ENCODE assay signal across 12 cellular contexts in genomic region chr1:6869002-6869380, GRCh38.
DNase-seq lines count a peak whose midpoint lies in the region; ATAC-seq and TF ChIP-seq lines count a peak whose summit lies in the region.
"Had no signal": no experiment of that assay in that cellular context is flagged by ENCODE, and none has a peak within 500 bp of the region (broad histone marks: within the 10 kb centered on the region; RNA-seq: fewer than 3 reads in every experiment).

No MANE protein-coding gene starts in this region.

- no peak overlapping the region for H3K23ac ChIP-seq in mesenchymal stem cell (ENCODE audit: low read length in 2 of 2)

- peak overlapping the region; percentile 27 for H2BK120ac ChIP-seq in mesenchymal stem cell (ENCODE audit: low read depth, low read length)

- no peaks in the 10 kb centered on the region for H3K27me3 Mint-ChIP-seq in activated naive CD8-positive, alpha-beta T cell
- H3K27me3 Mint-ChIP-seq in activated naive CD8-positive, alpha-beta T cell treated with anti-CD3 and anti-CD28 coated beads, Interleukin-2, amount 50 U/mL, for 24 hours, result no peaks in the 10 kb centered on the region

- H4K91ac ChIP-seq in mesenchymal stem cell (ENCODE audit: low read length), result no peak overlapping the region

- peak overlapping the region; percentile 17 for H3K27ac Mint-ChIP-seq in activated naive CD8-positive, alpha-beta T cell
- no peak overlapping the region for H3K27ac Mint-ChIP-seq in activated naive CD8-positive, alpha-beta T cell treated with anti-CD3 and anti-CD28 coated beads, Interleukin-2, amount 50 U/mL, for 24 hours

- H2AFZ ChIP-seq in mesenchymal stem cell (ENCODE audit: low read depth, low read length), result no peak overlapping the region

- peaks cover 21% of the 10 kb centered on the region for H3K79me1 ChIP-seq in mesenchymal stem cell (replicated peaks; ENCODE audit: low read length, poor library complexity, severe bottlenecking)

- no peak for DNase-seq in activated naive CD8-positive, alpha-beta T cell treated with anti-CD3 and anti-CD28 coated beads, Interleukin-2, amount 50 U/mL, for 24 hours
- DNase-seq in mesenchymal stem cell, result no peak
- no peak for DNase-seq in tibial artery
- no peak for DNase-seq in LoVo (ENCODE audit: low spot score)
- no peak for DNase-seq in RKO (ENCODE audit: low spot score)
- DNase-seq: dermis blood vessel endothelial cell, NCI-H1105 treated with DMSO at 0.1 percent for 48 hours, spleen, upper lobe of left lung had no signal

- H3K36me3 ChIP-seq in mesenchymal stem cell (ENCODE audit: control insufficient read depth in 1 of 2, insufficient read depth in 2 of 2, low read depth in 1 of 2, low read length in 2 of 2) (peaks cover 6 to 8% of the 10 kb centered on the region in 2 experiments), tibial artery (no peaks in the 10 kb centered on the region)

- H2AK5ac ChIP-seq in mesenchymal stem cell (ENCODE audit: low read length, severe bottlenecking), result peak overlapping the region; percentile 76

- no peak for ATAC-seq in activated naive CD8-positive, alpha-beta T cell treated with anti-CD3 and anti-CD28 coated beads, Interleukin-2, amount 50 U/mL, for 24 hours
- ATAC-seq in HG03342 (IDR thresholded peaks at IDR 0.05; ENCODE audit: unreplicated experiment), result no peak

- no peak overlapping the region for H3K4me3 Mint-ChIP-seq in activated naive CD8-positive, alpha-beta T cell
- no peak overlapping the region for H3K4me3 Mint-ChIP-seq in activated naive CD8-positive, alpha-beta T cell treated with anti-CD3 and anti-CD28 coated beads, Interleukin-2, amount 50 U/mL, for 24 hours

- peak overlapping the region in 1 of 2 experiments; percentile 43 for H3K4me3 ChIP-seq in mesenchymal stem cell (ENCODE audit: insufficient read depth in 1 of 2, low read depth in 1 of 2, low read length in 2 of 2)
- no peak overlapping the region for H3K4me3 ChIP-seq in tibial artery
- H3K4me3 ChIP-seq: spleen, upper lobe of left lung had no signal

- H2BK15ac ChIP-seq in mesenchymal stem cell (ENCODE audit: low read depth, poor library complexity, severe bottlenecking), result no peak overlapping the region

- no peak for TF ChIP-seq CTCF in tibial artery (IDR thresholded peaks at IDR 0.05)

- H3K4me2 ChIP-seq in mesenchymal stem cell (ENCODE audit: low read length, poor library complexity, severe bottlenecking), result no peak overlapping the region

- H3K4me1 ChIP-seq in mesenchymal stem cell (ENCODE audit: control insufficient read depth, insufficient read depth, low read depth, low read length) (peaks cover 14% of the 10 kb centered on the region), tibial artery (peaks cover 0 to 97% (median 61%) of the 10 kb centered on the region in 4 donors)

- peaks cover 45% of the 10 kb centered on the region for H3K4me1 Mint-ChIP-seq in activated naive CD8-positive, alpha-beta T cell (ENCODE audit: low read depth)
- H3K4me1 Mint-ChIP-seq in activated naive CD8-positive, alpha-beta T cell treated with anti-CD3 and anti-CD28 coated beads, Interleukin-2, amount 50 U/mL, for 24 hours, result peaks cover 37% of the 10 kb centered on the region

- no peak overlapping the region for H2BK5ac ChIP-seq in mesenchymal stem cell (ENCODE audit: low read depth, low read length, poor library complexity, severe bottlenecking)

- 93% methylated on average over 1 of the region's 2 CpGs for WGBS in mesenchymal stem cell

- peak overlapping the region; percentile 33 for H3K9ac ChIP-seq in mesenchymal stem cell (ENCODE audit: low read length)

- no peaks in the 10 kb centered on the region for H3K9me3 Mint-ChIP-seq in activated naive CD8-positive, alpha-beta T cell (ENCODE audit: low read depth)
- no peaks in the 10 kb centered on the region for H3K9me3 Mint-ChIP-seq in activated naive CD8-positive, alpha-beta T cell treated with anti-CD3 and anti-CD28 coated beads, Interleukin-2, amount 50 U/mL, for 24 hours

- H3K36me3 Mint-ChIP-seq in activated naive CD8-positive, alpha-beta T cell, result peaks cover 13% of the 10 kb centered on the region
- peaks cover 14% of the 10 kb centered on the region for H3K36me3 Mint-ChIP-seq in activated naive CD8-positive, alpha-beta T cell treated with anti-CD3 and anti-CD28 coated beads, Interleukin-2, amount 50 U/mL, for 24 hours (ENCODE audit: low read depth)

- H3K14ac ChIP-seq in mesenchymal stem cell (ENCODE audit: low read length in 2 of 2), result no peak overlapping the region

- no peaks in the 10 kb centered on the region for H3K27me3 ChIP-seq in mesenchymal stem cell (ENCODE audit: control insufficient read depth in 1 of 2, insufficient read depth in 1 of 2, low read length in 2 of 2)
- H3K27me3 ChIP-seq in tibial artery, result no peaks in the 10 kb centered on the region
- H3K27me3 ChIP-seq: spleen, upper lobe of left lung had no signal

- no peak overlapping the region for H3K4ac ChIP-seq in mesenchymal stem cell (ENCODE audit: low read depth in 1 of 2, low read length in 2 of 2)

- peak overlapping the region; percentile 51 for H3K27ac ChIP-seq in cingulate gyrus (ENCODE audit: low read depth, low read length)
- H3K27ac ChIP-seq in mesenchymal stem cell (ENCODE audit: low read length, poor library complexity, severe bottlenecking), result peak overlapping the region; percentile 10
- peak overlapping the region; percentile 44 to 54 for H3K27ac ChIP-seq in tibial artery
- H3K27ac ChIP-seq: upper lobe of left lung had no signal

- H3K18ac ChIP-seq in mesenchymal stem cell (ENCODE audit: low read depth in 1 of 2, low read length in 2 of 2), result peak overlapping the region; percentile 13 to 54

- H3K9me3 ChIP-seq in mesenchymal stem cell (ENCODE audit: control insufficient read depth, low read length) (no peaks in the 10 kb centered on the region), tibial artery (no peaks in the 10 kb centered on the region)
- H3K9me3 ChIP-seq: spleen, upper lobe of left lung had no signal

- intact Hi-C loops in tibial artery (cut with DNase I; ENCODE audit: low total_unique reads), result no loop called here

- H4K8ac ChIP-seq in mesenchymal stem cell (ENCODE audit: low read length), result no peak overlapping the region

- peak overlapping the region in 1 of 2 experiments; percentile 1 for H2BK12ac ChIP-seq in mesenchymal stem cell (ENCODE audit: low read length in 2 of 2)
